In genomic region chr19:29809795-29810503, GRCh38 we compare ENCODE assay signal across 11 cellular contexts. TPM values are rescaled to one million over a fixed set of nuclear protein-coding genes. Genes with fewer than 3 reads are reported as not detected.
DNase-seq lines count a peak whose midpoint lies in the region; ATAC-seq and TF ChIP-seq lines count a peak whose summit lies in the region.
"Had no signal": no experiment of that assay in that cellular context is flagged by ENCODE, and none has a peak within 500 bp of the region (broad histone marks: within the 10 kb centered on the region; RNA-seq: fewer than 3 reads in every experiment).

No MANE protein-coding gene starts in this region.

- intact Hi-C loops in activated naive CD4-positive, alpha-beta T cell treated with anti-CD3 and anti-CD28 coated beads for 36 hours (cut with micrococcal nuclease), result loop anchor here (2.0 to 5.0 kb wide), 5 partner anchors 27 to 597 kb away; partner anchors contain the start of gene UQCRFS1

- H3K9me2 ChIP-seq in OCI-LY1 (ENCODE audit: low read depth, low read length), result no peaks in the 10 kb centered on the region

- no peaks in the 10 kb centered on the region for H3F3A ChIP-seq in OCI-LY1 (ENCODE audit: insufficient read depth, low read length)

- no peaks in the 10 kb centered on the region for H3K9me3 ChIP-seq in OCI-LY1 (ENCODE audit: low read length)

- H2AFZ ChIP-seq in OCI-LY1 (ENCODE audit: low read length), result no peak overlapping the region

- H3K79me2 ChIP-seq in OCI-LY1 (ENCODE audit: insufficient read depth, low read length), result no peaks in the 10 kb centered on the region

- no peak for DNase-seq in activated naive CD4-positive, alpha-beta T cell treated with anti-CD3 and anti-CD28 coated beads for 36 hours
- DNase-seq in activated naive CD4-positive, alpha-beta T cell treated with Interleukin-2 at 50 U/mL for 16 hours, result no peak
- no peak for DNase-seq in central memory CD8-positive, alpha-beta T cell (ENCODE audit: low spot score in 2 of 2)
- DNase-seq in stimulated activated effector memory CD8-positive, alpha-beta T cell treated with anti-CD3 and anti-CD28 coated beads, Interleukin-12 subunit alpha, Interleukin-12 subunit beta, amount 100 ng/mL, for 72 hours (ENCODE audit: low spot score in 2 of 2), result no peak
- DNase-seq in NOMO-1 (lab: John Stamatoyannopoulos, UW; ENCODE audit: unreplicated experiment in 2 of 2), result no peak
- no peak for DNase-seq in G401 (ENCODE audit: low spot score)
- DNase-seq: occipital lobe, trophoblast cell had no signal

- in situ Hi-C loops in G401 (cut with HindIII; ENCODE audit: low sequenced_read_pairs), result no loop called here

- peak overlapping the region; percentile 75 for H3K4me2 ChIP-seq in OCI-LY1 (ENCODE audit: low read length)

- H4K20me1 ChIP-seq in OCI-LY1 (ENCODE audit: insufficient read depth, low read length), result no peaks in the 10 kb centered on the region

- CTCF ChIA-PET in activated naive CD4-positive, alpha-beta T cell treated with anti-CD3 and anti-CD28 coated beads for 36 hours (lab: Charles Lee), result interaction anchor here (1.4 kb wide), 1 partner anchor 48 kb away, joined by 6 read pairs; no protein-coding TSS in a partner anchor

- peak overlapping the region; percentile 84 for H3K4me3 Mint-ChIP-seq in activated naive CD4-positive, alpha-beta T cell treated with anti-CD3 and anti-CD28 coated beads for 36 hours
- H3K4me3 Mint-ChIP-seq in central memory CD8-positive, alpha-beta T cell, result peak overlapping the region; percentile 77
- peak overlapping the region; percentile 78 for H3K4me3 Mint-ChIP-seq in stimulated activated effector memory CD8-positive, alpha-beta T cell treated with anti-CD3 and anti-CD28 coated beads, Interleukin-12 subunit alpha, Interleukin-12 subunit beta, amount 100 ng/mL, for 72 hours

- peak overlapping the region; percentile 94 for H3K9ac ChIP-seq in OCI-LY1 (ENCODE audit: low read length)

- peaks cover 7% of the 10 kb centered on the region for H3K36me3 Mint-ChIP-seq in activated naive CD4-positive, alpha-beta T cell treated with anti-CD3 and anti-CD28 coated beads for 36 hours (ENCODE audit: low read depth)
- peaks cover 4% of the 10 kb centered on the region for H3K36me3 Mint-ChIP-seq in central memory CD8-positive, alpha-beta T cell (ENCODE audit: insufficient read depth)
- peaks cover 5% of the 10 kb centered on the region for H3K36me3 Mint-ChIP-seq in stimulated activated effector memory CD8-positive, alpha-beta T cell treated with anti-CD3 and anti-CD28 coated beads, Interleukin-12 subunit alpha, Interleukin-12 subunit beta, amount 100 ng/mL, for 72 hours

- H3K9me3 Mint-ChIP-seq in activated naive CD4-positive, alpha-beta T cell treated with anti-CD3 and anti-CD28 coated beads for 36 hours, result no peaks in the 10 kb centered on the region
- H3K9me3 Mint-ChIP-seq in central memory CD8-positive, alpha-beta T cell, result no peaks in the 10 kb centered on the region
- no peaks in the 10 kb centered on the region for H3K9me3 Mint-ChIP-seq in stimulated activated effector memory CD8-positive, alpha-beta T cell treated with anti-CD3 and anti-CD28 coated beads, Interleukin-12 subunit alpha, Interleukin-12 subunit beta, amount 100 ng/mL, for 72 hours

- H3K27ac Mint-ChIP-seq in activated naive CD4-positive, alpha-beta T cell treated with anti-CD3 and anti-CD28 coated beads for 36 hours, result peak overlapping the region; percentile 1
- peak overlapping the region; percentile 81 for H3K27ac Mint-ChIP-seq in central memory CD8-positive, alpha-beta T cell (ENCODE audit: low read depth)
- peak overlapping the region; percentile 90 for H3K27ac Mint-ChIP-seq in stimulated activated effector memory CD8-positive, alpha-beta T cell treated with anti-CD3 and anti-CD28 coated beads, Interleukin-12 subunit alpha, Interleukin-12 subunit beta, amount 100 ng/mL, for 72 hours

- H3K36me3 ChIP-seq in OCI-LY1 (ENCODE audit: insufficient read depth, low read length), result peaks cover 21% of the 10 kb centered on the region; the same call in 1 of the 2 replicates

- TF ChIP-seq CTCF in OCI-LY1 (IDR thresholded peaks at IDR 0.05; ENCODE audit: low read length), result no peak

- H3K27me3 ChIP-seq in OCI-LY1 (ENCODE audit: insufficient read depth, low read length), result no peaks in the 10 kb centered on the region

- peaks cover 36% of the 10 kb centered on the region for H3K4me1 ChIP-seq in OCI-LY1 (ENCODE audit: insufficient read depth, low read length, severe bottlenecking)

- H3K27ac ChIP-seq in OCI-LY1 (ENCODE audit: low read depth, low read length, poor library complexity, severe bottlenecking), result peak overlapping the region; percentile 78

- H3K27me3 Mint-ChIP-seq in activated naive CD4-positive, alpha-beta T cell treated with anti-CD3 and anti-CD28 coated beads for 36 hours (ENCODE audit: low read depth), result no peaks in the 10 kb centered on the region
- no peaks in the 10 kb centered on the region for H3K27me3 Mint-ChIP-seq in central memory CD8-positive, alpha-beta T cell

- no peak for ATAC-seq in central memory CD8-positive, alpha-beta T cell (replicated peaks; ENCODE audit: extremely low read depth, poor library complexity, severe bottlenecking)
- no peak for ATAC-seq in stimulated activated effector memory CD8-positive, alpha-beta T cell treated with anti-CD3 and anti-CD28 coated beads, Interleukin-12 subunit alpha, Interleukin-12 subunit beta, amount 100 ng/mL, for 72 hours
- ATAC-seq in HG02884 (IDR thresholded peaks at IDR 0.05; ENCODE audit: unreplicated experiment), result no peak

- peaks cover 14% of the 10 kb centered on the region for H3K4me1 Mint-ChIP-seq in activated naive CD4-positive, alpha-beta T cell treated with anti-CD3 and anti-CD28 coated beads for 36 hours (ENCODE audit: low read depth)
- peaks cover 14% of the 10 kb centered on the region for H3K4me1 Mint-ChIP-seq in central memory CD8-positive, alpha-beta T cell
- H3K4me1 Mint-ChIP-seq in stimulated activated effector memory CD8-positive, alpha-beta T cell treated with anti-CD3 and anti-CD28 coated beads, Interleukin-12 subunit alpha, Interleukin-12 subunit beta, amount 100 ng/mL, for 72 hours, result peaks cover 15% of the 10 kb centered on the region

- H3K4me3 ChIP-seq in OCI-LY1 (ENCODE audit: low read depth, low read length, poor library complexity, severe bottlenecking), result peak overlapping the region; percentile 76
- H3K4me3 ChIP-seq: smooth muscle cell had no signal

RNA-seq across cellular contexts. Expression of gene CCNE1, which starts 1.8 kb away (rescaled TPM):
- 10 to 100 TPM; 31.2 to 34.1 TPM for total RNA-seq in activated naive CD4-positive, alpha-beta T cell treated with anti-CD3 and anti-CD28 coated beads for 36 hours
- total RNA-seq in G401 (2014; rRNA removed; shearing (Covaris generic)), result 50.8 and 76.0 TPM in 2 replicates

Comparison
In these comparisons a context has a peak if more than half of its experiments do, and no peak if none do; other contexts are left out.
1. H3K27ac Mint-ChIP-seq: peak in every context shown above with its lines; median percentile 90 in stimulated activated effector memory CD8-positive, alpha-beta T cell treated with anti-CD3 and anti-CD28 coated beads, Interleukin-12 subunit alpha, Interleukin-12 subunit beta, amount 100 ng/mL, for 72 hours; 81 in central memory CD8-positive, alpha-beta T cell; 1 in activated naive CD4-positive, alpha-beta T cell treated with anti-CD3 and anti-CD28 coated beads for 36 hours.